Comparison of ENCODE assay signal across 11 cellular contexts in genomic region chr2:96618599-96619283, GRCh38. TPM values are rescaled to one million over a fixed set of nuclear protein-coding genes. Genes with fewer than 3 reads are reported as not detected.
DNase-seq lines count a peak whose midpoint lies in the region; TF ChIP-seq lines count a peak whose summit lies in the region.
"Had no signal": no experiment of that assay in that cellular context is flagged by ENCODE, and none has a peak within 500 bp of the region (broad histone marks: within the 10 kb centered on the region; RNA-seq: fewer than 3 reads in every experiment).

No MANE protein-coding gene starts in this region.

- peak overlapping the region; percentile 86 for H2AFZ ChIP-seq in osteoblast (ENCODE audit: low read length)

- H3K4me3 ChIP-seq in AG09309 (ENCODE audit: control insufficient read depth, low read depth, low read length) (no peak overlapping the region), esophagus squamous epithelium (no peak overlapping the region), osteoblast (ENCODE audit: insufficient read depth, low read length) (peak overlapping the region; percentile 54), H7 (ENCODE audit: insufficient read depth, low read depth, low read length) (no peak overlapping the region)
- no peak overlapping the region for H3K4me3 ChIP-seq in CD8-positive, alpha-beta memory T cell (ENCODE audit: low read length)

- H3K9me3 ChIP-seq in esophagus squamous epithelium (no peaks in the 10 kb centered on the region), osteoblast (ENCODE audit: low read depth, low read length) (no peaks in the 10 kb centered on the region)
- no peaks in the 10 kb centered on the region for H3K9me3 ChIP-seq in CD8-positive, alpha-beta memory T cell (ENCODE audit: low read length)

- H3K4me2 ChIP-seq in osteoblast (ENCODE audit: insufficient read depth, low read length) = peak overlapping the region; percentile 83

- POLR2A ChIA-PET in CD8-positive, alpha-beta memory T cell (lab: Charles Lee) = no interaction called here

- CTCF ChIA-PET in CD8-positive, alpha-beta memory T cell (lab: Charles Lee) = no interaction called here

- H3K4me3 Mint-ChIP-seq in CD8-positive, alpha-beta memory T cell = no peak overlapping the region
- H3K4me3 Mint-ChIP-seq: memory B cell had no signal

- DNase-seq in AG09309 (ENCODE audit: low read depth) (peak; percentile 91), NCI-H226 (peak; percentile 35), esophagus squamous epithelium (lab: John Stamatoyannopoulos, UW) (no peak), osteoblast (ENCODE audit: insufficient read length, low spot score, missing footprints) (peak; percentile 72), NCI-H1105 (lab: John Stamatoyannopoulos, UW) (no peak), H7 (no peak)
- DNase-seq in stimulated activated naive CD4-positive, alpha-beta T cell treated with Interleukin-2 at 50 U/mL for 16 hours (lab: John Stamatoyannopoulos, UW) = no peak
- DNase-seq in CD8-positive, alpha-beta memory T cell = no peak
- DNase-seq: activated T-cell treated with anti-CD3 and anti-CD28 coated beads, Interleukin-2, amount 50 U/mL, for 1 hour had no signal

- 77 to 82% methylated on average over 7 to 8 of the region's 8 CpGs for WGBS in esophagus squamous epithelium, 2 donors

- no peak for TF ChIP-seq POLR2A in esophagus squamous epithelium (IDR thresholded peaks at IDR 0.05)

- no peaks in the 10 kb centered on the region for H3K9me3 Mint-ChIP-seq in CD8-positive, alpha-beta memory T cell
- H3K9me3 Mint-ChIP-seq: memory B cell had no signal

- no peaks in the 10 kb centered on the region for H3K27me3 Mint-ChIP-seq in CD8-positive, alpha-beta memory T cell
- H3K27me3 Mint-ChIP-seq: memory B cell, progenitor cell of endocrine pancreas had no signal

- H3K79me2 ChIP-seq in osteoblast (ENCODE audit: insufficient read depth, low read length) = peaks cover 41% of the 10 kb centered on the region

- H3K4me1 ChIP-seq in esophagus squamous epithelium = peaks cover 4 to 41% (median 9%) of the 10 kb centered on the region in 3 donors
- H3K4me1 ChIP-seq in osteoblast (ENCODE audit: insufficient read depth, low read length) = peaks cover 36% of the 10 kb centered on the region
- peaks cover 6% of the 10 kb centered on the region for H3K4me1 ChIP-seq in CD8-positive, alpha-beta memory T cell (ENCODE audit: insufficient read depth, low read length)

- H3K27me3 ChIP-seq in esophagus squamous epithelium (no peaks in the 10 kb centered on the region), osteoblast (ENCODE audit: insufficient read depth, low read length) (no peaks in the 10 kb centered on the region), H7 (ENCODE audit: control insufficient read depth, insufficient read depth, low read length) (no peaks in the 10 kb centered on the region)
- H3K27me3 ChIP-seq in CD8-positive, alpha-beta memory T cell (ENCODE audit: insufficient read depth, low read length, poor library complexity, severe bottlenecking) = no peaks in the 10 kb centered on the region

- TF ChIP-seq CTCF in AG09309 (IDR thresholded peaks at IDR 0.05; ENCODE audit: control insufficient read depth, insufficient read depth, low read depth, low read length, missing control alignments) (no peak), esophagus squamous epithelium (IDR thresholded peaks at IDR 0.05) (no peak), osteoblast (IDR thresholded peaks at IDR 0.05; ENCODE audit: extremely low read depth, low read depth, low read length) (no peak)

- intact Hi-C loops in esophagus squamous epithelium (cut with DNase I) = no loop called here

- H3K27ac Mint-ChIP-seq in CD8-positive, alpha-beta memory T cell = peak overlapping the region in 4 of 8 donors; percentile 1 to 86 (median 58)
- H3K27ac Mint-ChIP-seq: memory B cell, progenitor cell of endocrine pancreas had no signal

- H3K27ac ChIP-seq in esophagus squamous epithelium (peak overlapping the region; percentile 25 to 71 (median 68)), osteoblast (ENCODE audit: low read depth, low read length) (peak overlapping the region; percentile 97)
- no peak overlapping the region for H3K27ac ChIP-seq in CD8-positive, alpha-beta memory T cell (ENCODE audit: low read depth, low read length)

- H3K36me3 ChIP-seq in esophagus squamous epithelium (peaks cover 5 to 80% (median 15%) of the 10 kb centered on the region in 3 donors), osteoblast (ENCODE audit: insufficient read depth, low read length) (peaks cover 35% of the 10 kb centered on the region), H7 (replicated peaks; ENCODE audit: control insufficient read depth, insufficient read depth, low read length) (peaks cover 11% of the 10 kb centered on the region)
- H3K36me3 ChIP-seq in CD8-positive, alpha-beta memory T cell (ENCODE audit: insufficient read depth, low read length) = peaks cover 25% of the 10 kb centered on the region

- peaks cover 29 to 55% (median 38%) of the 10 kb centered on the region in 3 donors for H3K4me1 Mint-ChIP-seq in CD8-positive, alpha-beta memory T cell

- H4K20me1 ChIP-seq in osteoblast (ENCODE audit: insufficient read depth, low read length) = no peaks in the 10 kb centered on the region

- peaks cover 0 to 64% (median 21%) of the 10 kb centered on the region in 3 donors for H3K36me3 Mint-ChIP-seq in CD8-positive, alpha-beta memory T cell

RNA-seq across cellular contexts. Expression of gene KANSL3, which starts 19.4 kb away (rescaled TPM):
- total RNA-seq in esophagus squamous epithelium (10 to 100 TPM; 16.0 to 45.2 (median 18.1) TPM), osteoblast (46.9 and 50.3 TPM in 2 replicates)
- total RNA-seq in H7 (2014; rRNA removed; shearing (Covaris generic)) = 32.3 and 33.5 TPM in 2 replicates
- total RNA-seq in CD8-positive, alpha-beta memory T cell = 10 to 100 TPM; 42.2 to 46.6 TPM
- 18.3 TPM for polyA plus RNA-seq in CD8-positive, alpha-beta memory T cell

RNA-seq across cellular contexts. Expression of gene FER1L5, which starts 23.8 kb away (rescaled TPM):
- total RNA-seq in esophagus squamous epithelium (under 1 TPM in 2 of 4 donors, not detected in 2; 0.13 to 0.19 TPM), osteoblast (1.1 and 1.2 TPM in 2 replicates)
- total RNA-seq in H7 (2014; rRNA removed; shearing (Covaris generic)) = 0.07 and 0.24 TPM in 2 replicates
- total RNA-seq in CD8-positive, alpha-beta memory T cell = not detected
- polyA plus RNA-seq in CD8-positive, alpha-beta memory T cell = not detected

Comparison
In these comparisons a context has a peak if more than half of its experiments do, and no peak if none do; other contexts are left out.
1. DNase-seq: peak in AG09309 (single experiment), NCI-H226 (single experiment) and osteoblast (single experiment); none in esophagus squamous epithelium (single experiment), NCI-H1105 (single experiment), H7 (single experiment), stimulated activated naive CD4-positive, alpha-beta T cell treated with Interleukin-2 at 50 U/mL for 16 hours (single experiment) and CD8-positive, alpha-beta memory T cell (0 of 5).